In the genomic region with DNA sequence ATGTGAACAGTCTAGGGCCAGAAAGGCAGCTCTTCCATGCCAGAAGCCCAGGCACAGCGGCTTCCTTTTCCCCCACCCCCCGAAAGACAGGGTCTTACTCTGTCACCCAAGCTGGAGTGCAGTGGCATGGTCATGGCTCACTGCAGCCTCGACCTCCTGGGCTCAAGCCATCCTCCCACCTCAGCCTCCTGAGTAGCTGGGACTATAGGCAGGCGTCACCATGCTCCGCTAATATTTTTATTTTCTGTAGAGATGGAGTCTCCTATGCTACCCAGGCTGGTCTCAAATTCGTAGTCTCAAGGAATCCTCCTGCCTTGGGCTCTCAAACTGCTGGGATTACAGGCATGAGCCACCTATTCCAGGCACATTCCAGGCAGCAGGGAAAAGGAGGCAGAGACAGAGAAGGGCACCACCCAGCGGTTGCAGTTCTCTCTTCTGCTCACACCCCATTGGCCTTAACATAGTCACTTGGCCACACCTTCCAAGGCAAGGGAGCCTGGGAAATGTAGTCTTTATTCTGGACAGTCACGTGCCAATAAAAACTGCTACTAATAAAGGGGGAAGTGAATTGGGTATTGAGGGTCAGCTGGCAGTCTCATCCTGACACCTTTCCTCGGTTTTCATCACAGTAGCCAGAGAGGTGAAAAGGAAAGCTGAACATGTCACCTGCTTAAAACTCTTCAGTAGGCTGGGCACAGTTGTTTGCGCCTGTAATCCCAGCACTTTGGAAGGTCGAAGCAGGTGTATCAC, we compare ENCODE assay signal across 8 cellular contexts.
DNase-seq lines count a peak whose midpoint lies in the region; ATAC-seq and TF ChIP-seq lines count a peak whose summit lies in the region.

No MANE protein-coding gene starts in this region.

- no peak overlapping the region for H3K27ac ChIP-seq in psoas muscle

- DNase-seq in Ammon's horn (ENCODE audit: low spot score): peak; percentile 51
- DNase-seq in GM19238 (ENCODE audit: insufficient read length, low spot score): peak; percentile 20
- DNase-seq in NCI-H446 (lab: John Stamatoyannopoulos, UW): peak; percentile 61 to 63
- peak; percentile 18 to 27 for DNase-seq in activated CD4-positive, alpha-beta T cell treated with anti-CD3 and anti-CD28 coated beads, Interleukin-2, amount 50 U/mL, for 48 hours
- peak; percentile 65 for DNase-seq in Right ventricle myocardium superior
- peak; percentile 53 to 61 for DNase-seq in psoas muscle

- no peaks in the 10 kb centered on the region for H3K9me3 ChIP-seq in psoas muscle

- H3K4me1 ChIP-seq in psoas muscle: no peaks in the 10 kb centered on the region

- H3K4me3 ChIP-seq in psoas muscle: no peak overlapping the region

- intact Hi-C loops in Right ventricle myocardium superior (cut with DNase I) (no loop called here), psoas muscle (cut with DNase I) (no loop called here)

- H3K27me3 ChIP-seq in psoas muscle (ENCODE audit: insufficient read depth in 3 of 3, low read length in 2 of 3): no peaks in the 10 kb centered on the region

- ATAC-seq in Right ventricle myocardium superior (ENCODE audit: poor library complexity): peak; percentile 89
- ATAC-seq in psoas muscle: peak in 3 of 4 donors; percentile 69 to 77 (median 70)
- ATAC-seq in HG02678 (IDR thresholded peaks at IDR 0.05; ENCODE audit: unreplicated experiment): no peak
- ATAC-seq in HG02885 (IDR thresholded peaks at IDR 0.05; ENCODE audit: poor library complexity, unreplicated experiment): no peak

- 56 to 66% (median 65%) methylated on average over 11 of the region's 11 CpGs for WGBS in psoas muscle, 3 donors

- no peaks in the 10 kb centered on the region for H3K36me3 ChIP-seq in psoas muscle (ENCODE audit: insufficient read depth in 1 of 2, low read depth in 1 of 2)

- TF ChIP-seq CTCF in psoas muscle (IDR thresholded peaks at IDR 0.05): peak; percentile 27

Comparison
In these comparisons a context has a peak if more than half of its experiments do, and no peak if none do; other contexts are left out.
1. ATAC-seq: peak in Right ventricle myocardium superior (single experiment) and psoas muscle (3 of 4); none in HG02678 (single experiment) and HG02885 (single experiment).
2. Peak in every context shown above with its lines, with median percentiles within 50 percentile points of each other: DNase-seq.